1 cellular context compared by ENCODE assay signal in the genomic region with DNA sequence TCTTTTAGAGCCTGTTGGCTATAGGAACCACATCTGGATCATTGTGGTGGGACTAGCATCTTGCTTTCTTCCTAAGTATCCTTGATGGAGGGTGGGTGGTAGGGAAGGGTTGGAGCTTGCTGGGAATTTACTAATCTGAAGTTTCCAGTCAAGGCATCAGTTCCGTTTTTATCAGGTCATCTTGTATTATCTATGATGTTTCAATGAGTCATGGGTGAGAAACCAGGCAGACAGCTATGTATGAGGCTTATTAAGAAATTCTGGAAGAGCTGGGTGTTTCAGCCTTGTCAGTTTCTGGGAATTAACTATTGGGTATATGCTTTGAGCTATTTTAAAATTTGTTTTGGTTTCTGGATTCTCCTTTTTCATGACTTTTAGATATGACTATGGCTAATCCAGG.
TF ChIP-seq lines count a peak whose summit lies in the region.

No MANE protein-coding gene starts in this region.

TF ChIP-seq in K562, 482 proteins besides CTCF, POLR2A, EP300 and RAD21:
- peak; percentile 96 for TF ChIP-seq FOSL1 (tag; conservative IDR thresholded peaks at IDR 0.05)
- peak; percentile 68 for TF ChIP-seq ARID1B (IDR thresholded peaks at IDR 0.05)
- peak; percentile 70 for TF ChIP-seq JUN (IDR thresholded peaks at IDR 0.05; ENCODE audit: borderline replicate concordance, low read depth, low read length)
- no peak for TF ChIP-seq JUN (CRISPR knock-in tag; IDR thresholded peaks at IDR 0.05; ENCODE audit: borderline replicate concordance)
- peak; percentile 67 for TF ChIP-seq ATF3 (IDR thresholded peaks at IDR 0.05)
- TF ChIP-seq ATF3 (CRISPR knock-in tag; conservative IDR thresholded peaks at IDR 0.05) = no peak
- TF ChIP-seq, protein P1, sequence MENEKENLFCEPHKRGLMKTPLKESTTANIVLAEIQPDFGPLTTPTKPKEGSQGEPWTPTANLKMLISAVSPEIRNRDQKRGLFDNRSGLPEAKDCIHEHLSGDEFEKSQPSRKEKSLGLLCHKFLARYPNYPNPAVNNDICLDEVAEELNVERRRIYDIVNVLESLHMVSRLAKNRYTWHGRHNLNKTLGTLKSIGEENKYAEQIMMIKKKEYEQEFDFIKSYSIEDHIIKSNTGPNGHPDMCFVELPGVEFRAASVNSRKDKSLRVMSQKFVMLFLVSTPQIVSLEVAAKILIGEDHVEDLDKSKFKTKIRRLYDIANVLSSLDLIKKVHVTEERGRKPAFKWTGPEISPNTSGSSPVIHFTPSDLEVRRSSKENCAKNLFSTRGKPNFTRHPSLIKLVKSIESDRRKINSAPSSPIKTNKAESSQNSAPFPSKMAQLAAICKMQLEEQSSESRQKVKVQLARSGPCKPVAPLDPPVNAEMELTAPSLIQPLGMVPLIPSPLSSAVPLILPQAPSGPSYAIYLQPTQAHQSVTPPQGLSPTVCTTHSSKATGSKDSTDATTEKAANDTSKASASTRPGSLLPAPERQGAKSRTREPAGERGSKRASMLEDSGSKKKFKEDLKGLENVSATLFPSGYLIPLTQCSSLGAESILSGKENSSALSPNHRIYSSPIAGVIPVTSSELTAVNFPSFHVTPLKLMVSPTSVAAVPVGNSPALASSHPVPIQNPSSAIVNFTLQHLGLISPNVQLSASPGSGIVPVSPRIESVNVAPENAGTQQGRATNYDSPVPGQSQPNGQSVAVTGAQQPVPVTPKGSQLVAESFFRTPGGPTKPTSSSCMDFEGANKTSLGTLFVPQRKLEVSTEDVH (IDR thresholded peaks at IDR 0.05; ENCODE audit: low read depth, partially characterized antibody) = no peak
- peak; percentile 70; the same call in 1 of the 2 replicates for TF ChIP-seq SMARCE1 (IDR thresholded peaks at IDR 0.05)
- TF ChIP-seq SREBF2 (CRISPR knock-in tag; IDR thresholded peaks at IDR 0.05) = no peak
- TF ChIP-seq FOS (IDR thresholded peaks at IDR 0.05; ENCODE audit: extremely low read depth, insufficient read length) = peak; percentile 24
- TF ChIP-seq DDX20 (tag; IDR thresholded peaks at IDR 0.05; ENCODE audit: low read depth) = no peak
- TF ChIP-seq SMARCA4 (IDR thresholded peaks at IDR 0.05) = peak; percentile 66
- TF ChIP-seq, protein P2, sequence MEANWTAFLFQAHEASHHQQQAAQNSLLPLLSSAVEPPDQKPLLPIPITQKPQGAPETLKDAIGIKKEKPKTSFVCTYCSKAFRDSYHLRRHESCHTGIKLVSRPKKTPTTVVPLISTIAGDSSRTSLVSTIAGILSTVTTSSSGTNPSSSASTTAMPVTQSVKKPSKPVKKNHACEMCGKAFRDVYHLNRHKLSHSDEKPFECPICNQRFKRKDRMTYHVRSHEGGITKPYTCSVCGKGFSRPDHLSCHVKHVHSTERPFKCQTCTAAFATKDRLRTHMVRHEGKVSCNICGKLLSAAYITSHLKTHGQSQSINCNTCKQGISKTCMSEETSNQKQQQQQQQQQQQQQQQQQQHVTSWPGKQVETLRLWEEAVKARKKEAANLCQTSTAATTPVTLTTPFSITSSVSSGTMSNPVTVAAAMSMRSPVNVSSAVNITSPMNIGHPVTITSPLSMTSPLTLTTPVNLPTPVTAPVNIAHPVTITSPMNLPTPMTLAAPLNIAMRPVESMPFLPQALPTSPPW (CRISPR knock-in tag; IDR thresholded peaks at IDR 0.05) = no peak
- peak; percentile 82 for TF ChIP-seq JUND (IDR thresholded peaks at IDR 0.05; ENCODE audit: borderline replicate concordance, low read depth, low read length)
- peak; percentile 73; the same call in 1 of the 3 replicates for TF ChIP-seq JUND (tag; IDR thresholded peaks at IDR 0.05; ENCODE audit: borderline replicate concordance, low read depth, low read length)
- TF ChIP-seq DPF2 (IDR thresholded peaks at IDR 0.05) = 0 out of 2 replicates have a peak, but pooled peaks have one; percentile 43
